In genomic region chr17:31489295-31490018, GRCh38 we compare ENCODE assay signal across 1 cellular context.
TF ChIP-seq lines count a peak whose summit lies in the region.

No MANE protein-coding gene starts in this region.

TF ChIP-seq in K562, 482 proteins besides CTCF, POLR2A, EP300 and RAD21 (continued from another document):
- peak; percentile 19 for TF ChIP-seq NEUROD1 (IDR thresholded peaks at IDR 0.05; ENCODE audit: borderline replicate concordance, low read depth, low read length, partially characterized antibody)
- 0 out of 2 replicates have a peak, but pooled peaks have one; percentile 1 for TF ChIP-seq SPI1 (IDR thresholded peaks at IDR 0.05; ENCODE audit: borderline replicate concordance, low read depth, low read length)
- TF ChIP-seq HDAC2 (IDR thresholded peaks at IDR 0.05), result 0 out of 2 replicates have a peak, but pooled peaks have one; percentile 62
- TF ChIP-seq PRDM10 (IDR thresholded peaks at IDR 0.05; ENCODE audit: partially characterized antibody), result peak; percentile 79
- TF ChIP-seq ATF1 (CRISPR knock-in tag; IDR thresholded peaks at IDR 0.05), result no peak
- peak; percentile 35 for TF ChIP-seq ATF1 (tag; IDR thresholded peaks at IDR 0.05)
- TF ChIP-seq JUND (IDR thresholded peaks at IDR 0.05; ENCODE audit: borderline replicate concordance, low read depth, low read length), result peak; percentile 83
- TF ChIP-seq JUND (tag; IDR thresholded peaks at IDR 0.05; ENCODE audit: borderline replicate concordance, low read depth, low read length), result peak; percentile 65; the same call in 1 of the 3 replicates
- TF ChIP-seq BRF1 (IDR thresholded peaks at IDR 0.05; ENCODE audit: borderline replicate concordance, extremely low read depth, insufficient read length), result no peak
- TF ChIP-seq MXI1 (IDR thresholded peaks at IDR 0.05; ENCODE audit: low read depth, low read length), result no peak
- TF ChIP-seq STAT5B (CRISPR knock-in tag; IDR thresholded peaks at IDR 0.05), result no peak
- 0 out of 2 replicates have a peak, but pooled peaks have one; percentile 20 for TF ChIP-seq NFE2 (IDR thresholded peaks at IDR 0.05; ENCODE audit: low read depth)
- no peak for TF ChIP-seq ZNF212 (CRISPR knock-in tag; IDR thresholded peaks at IDR 0.05)
- no peak for TF ChIP-seq HCFC1 (IDR thresholded peaks at IDR 0.05; ENCODE audit: low read depth, low read length)
- peak; percentile 79 for TF ChIP-seq FOSL1 (tag; conservative IDR thresholded peaks at IDR 0.05)
- TF ChIP-seq ZBTB12 (CRISPR knock-in tag; IDR thresholded peaks at IDR 0.05), result no peak
- peak; percentile 83 for TF ChIP-seq DACH1 (IDR thresholded peaks at IDR 0.05; ENCODE audit: partially characterized antibody)
- TF ChIP-seq NR2C1 (IDR thresholded peaks at IDR 0.05), result peak; percentile 94
- peak; percentile 87 for TF ChIP-seq NR2C1 (tag; IDR thresholded peaks at IDR 0.05)
- 0 out of 4 replicates have a peak, but pooled peaks of 1 of the 2 experiments have one; percentile 35 for TF ChIP-seq HDAC1 (IDR thresholded peaks at IDR 0.05)
- no peak for TF ChIP-seq ZBTB49 (CRISPR knock-in tag; IDR thresholded peaks at IDR 0.05; ENCODE audit: borderline replicate concordance)
- peak; percentile 38; the same call in 1 of the 2 replicates for TF ChIP-seq ZBTB2 (IDR thresholded peaks at IDR 0.05)
- TF ChIP-seq CBX3 (IDR thresholded peaks at IDR 0.05; ENCODE audit: borderline replicate concordance in 1 of 2, low read length in 2 of 2), result no peak
- no peak for TF ChIP-seq ELF1 (tag; IDR thresholded peaks at IDR 0.05)
- peak; percentile 26 to 44; a peak in 2 of 4 replicates for TF ChIP-seq TBL1XR1 (IDR thresholded peaks at IDR 0.05; ENCODE audit: low read length in 2 of 2)
- TF ChIP-seq PYGO2 (tag; IDR thresholded peaks at IDR 0.05), result no peak
- peak; percentile 76; the same call in 1 of the 2 replicates for TF ChIP-seq MYNN (IDR thresholded peaks at IDR 0.05)
- TF ChIP-seq MYNN (CRISPR knock-in tag; IDR thresholded peaks at IDR 0.05), result no peak
- TF ChIP-seq ZNF740 (CRISPR knock-in tag; IDR thresholded peaks at IDR 0.05), result peak; percentile 59; the same call in 1 of the 2 replicates
- TF ChIP-seq ZNF740 (tag; IDR thresholded peaks at IDR 0.05), result 0 out of 4 replicates have a peak, but pooled peaks of 1 of the 2 experiments have one; percentile 66
- peak; percentile 90 for TF ChIP-seq VEZF1 (CRISPR knock-in tag; IDR thresholded peaks at IDR 0.05)
- TF ChIP-seq CTBP1 (IDR thresholded peaks at IDR 0.05; ENCODE audit: borderline replicate concordance), result peak; percentile 41; the same call in 1 of the 2 replicates
- TF ChIP-seq FOXK1 (CRISPR knock-in tag; IDR thresholded peaks at IDR 0.05; ENCODE audit: borderline replicate concordance), result no peak
- peak; percentile 52 for TF ChIP-seq TEAD4 (IDR thresholded peaks at IDR 0.05; ENCODE audit: low read length)
- TF ChIP-seq TEAD4 (CRISPR knock-in tag; IDR thresholded peaks at IDR 0.05; ENCODE audit: borderline replicate concordance), result no peak
- TF ChIP-seq SOX6 (IDR thresholded peaks at IDR 0.05), result 0 out of 2 replicates have a peak, but pooled peaks have one; percentile 8
- peak; percentile 48 for TF ChIP-seq CXXC5 (CRISPR knock-in tag; IDR thresholded peaks at IDR 0.05)
- peak; percentile 68 for TF ChIP-seq ARID1B (IDR thresholded peaks at IDR 0.05)
- peak; percentile 89 for TF ChIP-seq TFAP4 (CRISPR knock-in tag; IDR thresholded peaks at IDR 0.05; ENCODE audit: borderline replicate concordance)
- peak; percentile 93 for TF ChIP-seq ZEB2 (IDR thresholded peaks at IDR 0.05)
- peak; percentile 15 for TF ChIP-seq TBP (optimal IDR thresholded peaks at IDR 0.05; ENCODE audit: low read depth, low read length)
- TF ChIP-seq ZBED1 (IDR thresholded peaks at IDR 0.05), result no peak
- TF ChIP-seq BHLHE40 (IDR thresholded peaks at IDR 0.05; ENCODE audit: low read length), result 0 out of 2 replicates have a peak, but pooled peaks have one; percentile 40
- TF ChIP-seq LEF1 (IDR thresholded peaks at IDR 0.05), result no peak
- peak; percentile 65 for TF ChIP-seq SMARCE1 (IDR thresholded peaks at IDR 0.05)
- 0 out of 2 replicates have a peak, but pooled peaks have one; percentile 8 for TF ChIP-seq NR2C2 (CRISPR knock-in tag; IDR thresholded peaks at IDR 0.05)
- peak; percentile 92 for TF ChIP-seq NR2C2 (tag; IDR thresholded peaks at IDR 0.05)
- no peak for TF ChIP-seq NBN (IDR thresholded peaks at IDR 0.05; ENCODE audit: low read depth)
- TF ChIP-seq L3MBTL2 (IDR thresholded peaks at IDR 0.05), result peak; percentile 40; the same call in 1 of the 2 replicates
- TF ChIP-seq CBFA2T3 (IDR thresholded peaks at IDR 0.05), result peak; percentile 47
- peak; percentile 54 for TF ChIP-seq ATF7 (IDR thresholded peaks at IDR 0.05)
